Comparison of ENCODE assay signal across 13 cellular contexts in the genomic region with DNA sequence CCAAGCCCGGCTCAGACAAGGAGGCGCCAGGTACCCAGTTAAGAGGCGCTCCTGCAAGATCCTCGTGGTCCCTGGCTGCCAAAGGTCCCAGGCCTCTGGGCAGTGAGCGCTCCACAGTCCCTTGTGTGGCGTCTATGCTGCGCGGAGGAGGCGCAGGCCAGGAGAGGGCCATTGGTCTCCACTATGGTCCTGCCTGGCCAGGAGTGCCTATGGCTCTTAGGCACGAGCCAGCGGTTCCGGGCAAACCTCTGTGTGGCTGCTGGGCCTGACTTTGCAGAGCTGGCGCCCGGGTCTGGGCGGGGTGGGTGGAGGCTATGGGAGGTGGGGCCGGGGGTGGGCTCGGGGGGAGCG. TPM values are rescaled to one million over a fixed set of nuclear protein-coding genes. Genes with fewer than 3 reads are reported as not detected.
DNase-seq lines count a peak whose midpoint lies in the region; ATAC-seq, FAIRE-seq and TF ChIP-seq lines count a peak whose summit lies in the region.
"Had no signal": no experiment of that assay in that cellular context is flagged by ENCODE, and none has a peak within 500 bp of the region (broad histone marks: within the 10 kb centered on the region; RNA-seq: fewer than 3 reads in every experiment).

No MANE protein-coding gene starts in this region.

- no peak overlapping the region for H2BK120ac ChIP-seq in H9 (ENCODE audit: low read depth, low read length, poor library complexity, severe bottlenecking)

- H2BK12ac ChIP-seq in H9 (ENCODE audit: insufficient read length, low read depth, low read length), result no peak overlapping the region

- H4K20me1 ChIP-seq in H9 (ENCODE audit: control insufficient read depth, insufficient read depth, insufficient read length), result no peaks in the 10 kb centered on the region
- no peaks in the 10 kb centered on the region for H4K20me1 ChIP-seq in PC-9 (ENCODE audit: insufficient read depth)

- H2AK5ac ChIP-seq in H9 (ENCODE audit: insufficient read length, low read length), result no peak overlapping the region

- H3K36me3 ChIP-seq in left lung (no peaks in the 10 kb centered on the region), PC-9 (ENCODE audit: low read depth) (no peaks in the 10 kb centered on the region)

- no peak overlapping the region for H3K56ac ChIP-seq in H9 (ENCODE audit: insufficient read length, low read depth, low read length)

- H3K4me3 Mint-ChIP-seq in H9 (peak overlapping the region; percentile 55 to 72), MCF 10A (ENCODE audit: unreplicated experiment) (peak overlapping the region; percentile 50)
- H3K4me3 Mint-ChIP-seq: activated CD4-positive, alpha-beta T cell treated with anti-CD3 and anti-CD28 coated beads for 36 hours; T-helper 17 cell had no signal

- no peak overlapping the region for H4K91ac ChIP-seq in H9 (ENCODE audit: insufficient read length, low read depth, low read length)

- H3K9me3 Mint-ChIP-seq in H9 (no peaks in the 10 kb centered on the region; a peak in 2 of 5 replicates), MCF 10A (ENCODE audit: unreplicated experiment) (no peaks in the 10 kb centered on the region)

- H3K9me2 ChIP-seq in PC-9 (ENCODE audit: insufficient read depth), result no peaks in the 10 kb centered on the region

- H3K9me3 ChIP-seq in H9 (ENCODE audit: control insufficient read depth, low read depth, low read length) (no peaks in the 10 kb centered on the region), left lung (no peaks in the 10 kb centered on the region), PC-9 (ENCODE audit: insufficient read depth, low read depth) (no peaks in the 10 kb centered on the region)

- no peak overlapping the region for H2BK5ac ChIP-seq in H9 (ENCODE audit: insufficient read length, low read length)

- no peaks in the 10 kb centered on the region for H3K4me1 ChIP-seq in H9 (ENCODE audit: insufficient read depth, low read length)
- H3K4me1 ChIP-seq in left lung, result no peaks in the 10 kb centered on the region
- no peaks in the 10 kb centered on the region for H3K4me1 ChIP-seq in PC-9 (replicated peaks; ENCODE audit: insufficient read depth)

- POLR2A ChIA-PET in MCF 10A (lab: Yijun Ruan, JAX), result no interaction called here
- POLR2A ChIA-PET in PC-9 (lab: Charles Lee; ENCODE audit: unreplicated experiment), result no interaction called here

- H4K5ac ChIP-seq in H9 (ENCODE audit: insufficient read length, low read depth, low read length), result no peak overlapping the region

- H3K79me2 ChIP-seq in H9 (ENCODE audit: insufficient read depth, low read length) (no peaks in the 10 kb centered on the region), PC-9 (ENCODE audit: low read depth) (no peaks in the 10 kb centered on the region)

- H3K9ac ChIP-seq in H9 (ENCODE audit: extremely low read depth, insufficient read length, low read length), result no peak overlapping the region

- peaks cover 19% of the 10 kb centered on the region; the same call in 1 of the 2 replicates for H3K27me3 ChIP-seq in H9 (ENCODE audit: insufficient read depth, low read length)
- H3K27me3 ChIP-seq in left lung, result peaks cover 0 to 48% of the 10 kb centered on the region in 2 donors
- 0 out of 2 replicates have a peak, but pooled peaks cover 2% of the 10 kb centered on the region for H3K27me3 ChIP-seq in PC-9 (ENCODE audit: insufficient read depth, low read depth)

- H3K23me2 ChIP-seq in H9 (ENCODE audit: insufficient read length, low read depth, low read length, poor library complexity, severe bottlenecking), result peaks cover 7% of the 10 kb centered on the region

- H3K18ac ChIP-seq in H9 (ENCODE audit: insufficient read length, low read depth, low read length), result no peak overlapping the region

- H3K27ac ChIP-seq in H9 (ENCODE audit: insufficient read length, low read depth, low read length) (no peak overlapping the region), left lung (no peak overlapping the region), PC-9 (no peak overlapping the region)

- H3K4me1 Mint-ChIP-seq in H9 (peaks cover 5 to 16% of the 10 kb centered on the region in 2 experiments; a peak in 2 of 4 replicates), MCF 10A (ENCODE audit: insufficient read depth, unreplicated experiment) (no peaks in the 10 kb centered on the region)
- H3K4me1 Mint-ChIP-seq: activated CD4-positive, alpha-beta T cell treated with anti-CD3 and anti-CD28 coated beads for 36 hours; T-helper 17 cell had no signal

- peaks cover 75% of the 10 kb centered on the region for H3K27me3 Mint-ChIP-seq in H9 (ENCODE audit: low read depth)
- H3K27me3 Mint-ChIP-seq in MCF 10A (ENCODE audit: insufficient read depth, unreplicated experiment), result no peaks in the 10 kb centered on the region

- ATAC-seq in left lung (peak; percentile 25), sciatic nerve (peak; percentile 9)
- ATAC-seq: activated CD4-positive, alpha-beta T cell treated with anti-CD3 and anti-CD28 coated beads for 36 hours; T-helper 17 cell had no signal

- H2AFZ ChIP-seq in H9 (ENCODE audit: low read length) (no peak overlapping the region), PC-9 (no peak overlapping the region)

- no peak overlapping the region for H3T11ph ChIP-seq in H9 (ENCODE audit: low read length)

- TF ChIP-seq CTCF in H9 (conservative IDR thresholded peaks at IDR 0.05) (no peak), MCF 10A (IDR thresholded peaks at IDR 0.05; ENCODE audit: unreplicated experiment) (no peak), left lung (IDR thresholded peaks at IDR 0.05) (no peak), PC-9 (conservative IDR thresholded peaks at IDR 0.05) (no peak), D721Med (IDR thresholded peaks at IDR 0.05; ENCODE audit: insufficient read depth, missing control alignments) (no peak)

- H2BK15ac ChIP-seq in H9 (ENCODE audit: low read depth, low read length), result no peak overlapping the region

- intact Hi-C loops in MCF 10A (cut with micrococcal nuclease), result loop anchor here (2.0 to 5.0 kb wide), 2 partner anchors 94 to 379 kb away; no protein-coding TSS in a partner anchor
- intact Hi-C loops in left lung (cut with DNase I), result no loop called here
- intact Hi-C loops in sciatic nerve (cut with DNase I), result no loop called here
- intact Hi-C loops in PC-9 (cut with micrococcal nuclease; ENCODE audit: unreplicated experiment), result loop anchor here (10.0 kb wide), 1 partner anchor 92 kb away; no protein-coding TSS in a partner anchor

- no peaks in the 10 kb centered on the region for H3K36me3 Mint-ChIP-seq in H9 (ENCODE audit: insufficient read depth in 1 of 3, low read depth in 3 of 3)
- H3K36me3 Mint-ChIP-seq in MCF 10A (ENCODE audit: insufficient read depth, unreplicated experiment), result no peaks in the 10 kb centered on the region

- H3K4ac ChIP-seq in H9 (ENCODE audit: low read depth, low read length), result no peak overlapping the region

- H3K27ac Mint-ChIP-seq in H9 (no peak overlapping the region), MCF 10A (ENCODE audit: low read depth, unreplicated experiment) (no peak overlapping the region)
- H3K27ac Mint-ChIP-seq: activated CD4-positive, alpha-beta T cell treated with anti-CD3 and anti-CD28 coated beads for 36 hours; T-helper 17 cell had no signal

- H2BK20ac ChIP-seq in H9 (ENCODE audit: low read depth, low read length, poor library complexity, severe bottlenecking), result no peak overlapping the region

- no peaks in the 10 kb centered on the region for H3K79me1 ChIP-seq in H9 (ENCODE audit: insufficient read depth, low read depth, low read length, poor library complexity, severe bottlenecking)

- no peak for DNase-seq in H9
- no peak for DNase-seq in MCF 10A (ENCODE audit: unreplicated experiment)
- peak in 1 of 2 donors; percentile 71 for DNase-seq in left lung
- peak; percentile 63 for DNase-seq in sciatic nerve (ENCODE audit: low spot score)
- DNase-seq in PC-9, result no peak
- DNase-seq in D721Med (ENCODE audit: insufficient read length, low spot score), result no peak
- no peak for DNase-seq in cerebellar cortex (ENCODE audit: low spot score)
- DNase-seq in effector CD4-positive, alpha-beta T cell, result no peak
- DNase-seq: activated CD4-positive, alpha-beta T cell treated with anti-CD3 and anti-CD28 coated beads for 36 hours; AML-193; effector memory CD4-positive, alpha-beta T cell; T-helper 17 cell had no signal

- peak overlapping the region; percentile 17 for H3K4me2 ChIP-seq in H9 (ENCODE audit: insufficient read depth, insufficient read length, low read length)
- no peak overlapping the region for H3K4me2 ChIP-seq in PC-9

- WGBS in H9 (ENCODE audit: extremely low coverage, insufficient read length, low lambda C conversion rate), result no CpG with 5 or more reads among the region's 18 CpGs

- no peak overlapping the region; the same call in 1 of the 2 replicates for H3K14ac ChIP-seq in H9 (ENCODE audit: insufficient read depth, low read length)

- CTCF ChIA-PET in MCF 10A (lab: Yijun Ruan, JAX) (interaction anchor here (0.6 to 1.3 kb wide), 3 partner anchors 122 to 386 kb away, joined by 3 read pairs; no protein-coding TSS in a partner anchor), PC-9 (lab: Charles Lee) (no interaction called here)

- H3F3A ChIP-seq in PC-9 (ENCODE audit: insufficient read depth, low read depth), result no peaks in the 10 kb centered on the region

- no peak overlapping the region for H3K23ac ChIP-seq in H9 (ENCODE audit: insufficient read length, low read depth, low read length)

- BruUV-seq in MCF 10A (replicated peaks; lab: Mats Ljungman, UMichigan), result no TSS peak
- BruUV-seq in PC-9 (replicated peaks; lab: Mats Ljungman, UMichigan), result no TSS peak

- FAIRE-seq in D721Med (lab: Jason Lieb, UNC), result no peak
- FAIRE-seq: frontal cortex had no signal

- peak overlapping the region in 1 of 2 donors; percentile 37 for H3K4me3 ChIP-seq in left lung
- no peak overlapping the region for H3K4me3 ChIP-seq in PC-9

- no peak overlapping the region for H4K8ac ChIP-seq in H9 (replicated peaks; ENCODE audit: insufficient read length, low read depth, low read length)

RNA-seq across cellular contexts. Expression of a gene that starts 0.7 kb away (rescaled TPM):
- total RNA-seq in H9 (2021) (0.39 and 0.77 TPM in 2 replicates), MCF 10A (2022) (1.2 TPM in 2 replicates), left lung (10 to 100 TPM; 10.5 to 11.7 TPM), sciatic nerve (39.1 TPM), PC-9 (2021) (3.2 and 5.0 TPM in 2 replicates)
- total RNA-seq: activated CD4-positive, alpha-beta T cell treated with anti-CD3 and anti-CD28 coated beads for 36 hours; T-helper 17 cell had no signal

Comparison
In these comparisons a context has a peak if more than half of its experiments do, and no peak if none do; other contexts are left out.
1. intact Hi-C loops: an anchor here in MCF 10A (2.0 to 5.0 kb wide) and PC-9 (10.0 kb wide); none called in left lung and sciatic nerve.